Comparison of ENCODE assay signal across 7 cellular contexts in genomic region chr1:234477373-234478151, GRCh38. TPM values are rescaled to one million over a fixed set of nuclear protein-coding genes. Genes with fewer than 3 reads are reported as not detected.
DNase-seq lines count a peak whose midpoint lies in the region; ATAC-seq and TF ChIP-seq lines count a peak whose summit lies in the region.

No MANE protein-coding gene starts in this region.

- CTCF ChIA-PET in activated CD4-positive, alpha-beta memory T cell treated with anti-CD3 and anti-CD28 coated beads, Interleukin-2, amount 10 ng/mL, durations not matched to agents 7 days and 5 days (lab: Charles Lee) = interaction anchor here (0.9 to 1.7 kb wide), 4 partner anchors 22 to 263 kb away, joined by 3 to 9 read pairs (median 4); partner anchors contain the start of gene COA6

- POLR2A ChIA-PET in activated CD4-positive, alpha-beta memory T cell treated with anti-CD3 and anti-CD28 coated beads, Interleukin-2, amount 10 ng/mL, durations not matched to agents 7 days and 5 days (lab: Charles Lee) = interaction anchor here (0.6 to 3.7 kb wide), 21 partner anchors 10 to 851 kb away, joined by 3 to 21 read pairs (median 4); partner anchors contain the start of genes ARID4B, COA6, GGPS1 and IRF2BP2

- H3K4me3 Mint-ChIP-seq in HFFc6 = peak overlapping the region; percentile 86
- peak overlapping the region; percentile 78 for H3K4me3 Mint-ChIP-seq in activated CD4-positive, alpha-beta memory T cell treated with anti-CD3 and anti-CD28 coated beads, Interleukin-2, amount 10 ng/mL, durations not matched to agents 7 days and 5 days
- H3K4me3 Mint-ChIP-seq in stimulated activated naive B cell treated with anti-CD40 and anti-IgM and Interleukin-4, amounts not matched to agents 10 μg/mL and 1 μg/mL and 100 μg/mL, for 72 hours = peak overlapping the region; percentile 77

- H3K4me1 Mint-ChIP-seq in HFFc6 (ENCODE audit: low read depth) = peaks cover 40% of the 10 kb centered on the region
- peaks cover 48% of the 10 kb centered on the region for H3K4me1 Mint-ChIP-seq in activated CD4-positive, alpha-beta memory T cell treated with anti-CD3 and anti-CD28 coated beads, Interleukin-2, amount 10 ng/mL, durations not matched to agents 7 days and 5 days
- peaks cover 24 to 43% of the 10 kb centered on the region in 2 donors for H3K4me1 Mint-ChIP-seq in stimulated activated naive B cell treated with anti-CD40 and anti-IgM and Interleukin-4, amounts not matched to agents 10 μg/mL and 1 μg/mL and 100 μg/mL, for 72 hours

- ATAC-seq in stimulated activated naive B cell treated with anti-CD40 and anti-IgM and Interleukin-4, amounts not matched to agents 10 μg/mL and 1 μg/mL and 100 μg/mL, for 72 hours (replicated peaks) = no peak
- no peak for ATAC-seq in GM18511 (IDR thresholded peaks at IDR 0.05; ENCODE audit: unreplicated experiment)

- TF ChIP-seq CTCF in HFFc6 (IDR thresholded peaks at IDR 0.05) = no peak

- H3K9me3 Mint-ChIP-seq in HFFc6 = no peaks in the 10 kb centered on the region
- no peaks in the 10 kb centered on the region for H3K9me3 Mint-ChIP-seq in activated CD4-positive, alpha-beta memory T cell treated with anti-CD3 and anti-CD28 coated beads, Interleukin-2, amount 10 ng/mL, durations not matched to agents 7 days and 5 days
- H3K9me3 Mint-ChIP-seq in stimulated activated naive B cell treated with anti-CD40 and anti-IgM and Interleukin-4, amounts not matched to agents 10 μg/mL and 1 μg/mL and 100 μg/mL, for 72 hours = no peaks in the 10 kb centered on the region

- peaks cover 2% of the 10 kb centered on the region for H3K27me3 Mint-ChIP-seq in HFFc6 (ENCODE audit: insufficient read depth)
- H3K27me3 Mint-ChIP-seq in activated CD4-positive, alpha-beta memory T cell treated with anti-CD3 and anti-CD28 coated beads, Interleukin-2, amount 10 ng/mL, durations not matched to agents 7 days and 5 days = peaks cover 3% of the 10 kb centered on the region
- peaks cover 4 to 6% of the 10 kb centered on the region in 2 donors for H3K27me3 Mint-ChIP-seq in stimulated activated naive B cell treated with anti-CD40 and anti-IgM and Interleukin-4, amounts not matched to agents 10 μg/mL and 1 μg/mL and 100 μg/mL, for 72 hours

- H3K4me3 ChIP-seq in iPS-18c (ENCODE audit: insufficient read depth, low read depth, low read length) = peak overlapping the region; percentile 80

- H3K27ac Mint-ChIP-seq in HFFc6 = peak overlapping the region; percentile 59
- peak overlapping the region; percentile 59 for H3K27ac Mint-ChIP-seq in activated CD4-positive, alpha-beta memory T cell treated with anti-CD3 and anti-CD28 coated beads, Interleukin-2, amount 10 ng/mL, durations not matched to agents 7 days and 5 days
- peak overlapping the region; percentile 63 for H3K27ac Mint-ChIP-seq in stimulated activated naive B cell treated with anti-CD40 and anti-IgM and Interleukin-4, amounts not matched to agents 10 μg/mL and 1 μg/mL and 100 μg/mL, for 72 hours

- H3K36me3 Mint-ChIP-seq in HFFc6 (ENCODE audit: low read depth) = no peaks in the 10 kb centered on the region
- H3K36me3 Mint-ChIP-seq in activated CD4-positive, alpha-beta memory T cell treated with anti-CD3 and anti-CD28 coated beads, Interleukin-2, amount 10 ng/mL, durations not matched to agents 7 days and 5 days (ENCODE audit: low read depth) = peaks cover 7% of the 10 kb centered on the region
- H3K36me3 Mint-ChIP-seq in stimulated activated naive B cell treated with anti-CD40 and anti-IgM and Interleukin-4, amounts not matched to agents 10 μg/mL and 1 μg/mL and 100 μg/mL, for 72 hours = peaks cover 2 to 22% of the 10 kb centered on the region in 2 donors

- DNase-seq in HFFc6 (no peak), NCI-H187 (lab: John Stamatoyannopoulos, UW) (no peak), glomerular visceral epithelial cell (ENCODE audit: extremely low spot score) (no peak)
- no peak for DNase-seq in activated CD4-positive, alpha-beta memory T cell treated with anti-CD3 and anti-CD28 coated beads, Interleukin-2, amount 10 ng/mL, durations not matched to agents 7 days and 5 days
- no peak for DNase-seq in stimulated activated naive B cell treated with anti-CD40 and anti-IgM and Interleukin-4, amounts not matched to agents 10 μg/mL and 1 μg/mL and 100 μg/mL, for 72 hours

- H3K9me3 ChIP-seq in iPS-18c (ENCODE audit: control insufficient read depth, insufficient read depth, low read length) = no peaks in the 10 kb centered on the region

RNA-seq across cellular contexts. Expression of gene TARBP1, which starts 1.4 kb away (rescaled TPM):
- 10 to 100 TPM in 4 of 6 experiments, 1 to 10 TPM in 2; 8.1 to 12.8 (median 11.0) TPM for total RNA-seq in HFFc6 (2021; fragmentation: NEBNext Ultra II Directional; extraction: Animal tissue kit (Norgen Biotek cat#: 25700))
- total RNA-seq in activated CD4-positive, alpha-beta memory T cell treated with anti-CD3 and anti-CD28 coated beads, Interleukin-2, amount 10 ng/mL, durations not matched to agents 7 days and 5 days = 10 to 100 TPM; 24.8 to 25.0 TPM
